In genomic region chr3:14791343-14791945, GRCh38 we compare ENCODE assay signal across 9 cellular contexts. TPM values are rescaled to one million over a fixed set of nuclear protein-coding genes. Genes with fewer than 3 reads are reported as not detected.
DNase-seq lines count a peak whose midpoint lies in the region; ATAC-seq and TF ChIP-seq lines count a peak whose summit lies in the region.
"Had no signal": no experiment of that assay in that cellular context is flagged by ENCODE, and none has a peak within 500 bp of the region (broad histone marks: within the 10 kb centered on the region; RNA-seq: fewer than 3 reads in every experiment).

No MANE protein-coding gene starts in this region.

- no peak overlapping the region for H3K4me3 ChIP-seq in foreskin fibroblast (ENCODE audit: low read depth in 1 of 2, low read length in 2 of 2)

- H3K27ac Mint-ChIP-seq in effector memory CD8-positive, alpha-beta T cell = no peak overlapping the region
- H3K27ac Mint-ChIP-seq: dendritic cell treated with granulocyte-macrophage colony-stimulating factor and Interleukin-4, amounts not matched to agents 40 ng/mL and 50 ng/mL, for 4 days had no signal

- H3K36me3 Mint-ChIP-seq in effector memory CD8-positive, alpha-beta T cell (ENCODE audit: insufficient read depth) = no peaks in the 10 kb centered on the region

- no peak overlapping the region for H3K4me3 Mint-ChIP-seq in effector memory CD8-positive, alpha-beta T cell
- H3K4me3 Mint-ChIP-seq: dendritic cell treated with granulocyte-macrophage colony-stimulating factor and Interleukin-4, amounts not matched to agents 40 ng/mL and 50 ng/mL, for 4 days had no signal

- no peak for ATAC-seq in effector memory CD8-positive, alpha-beta T cell (replicated peaks)

- TF ChIP-seq CTCF in foreskin fibroblast (IDR thresholded peaks at IDR 0.05; ENCODE audit: low read depth, low read length) = peak; percentile 59

- intact Hi-C loops in posterior vena cava (cut with DNase I) = loop anchor here (5.0 to 10.0 kb wide), 2 partner anchors 123 to 131 kb away; no protein-coding TSS in a partner anchor

- H3K4me1 Mint-ChIP-seq in effector memory CD8-positive, alpha-beta T cell (ENCODE audit: low read depth in 2 of 2) = no peaks in the 10 kb centered on the region

- H3K27me3 Mint-ChIP-seq in effector memory CD8-positive, alpha-beta T cell = peaks cover 41 to 81% of the 10 kb centered on the region in 2 donors

- DNase-seq in SHP77 (lab: John Stamatoyannopoulos, UW) (peak; percentile 4 to 50), SHP77 treated with DMSO at 0.1 percent for 48 hours (lab: John Stamatoyannopoulos, UW) (no peak), NCI-H774 (lab: John Stamatoyannopoulos, UW) (peak; percentile 12), activated T-cell treated with anti-CD3 and anti-CD28 coated beads for 4 hours (peak; percentile 7), foreskin fibroblast (peak in 1 of 2 donors; percentile 60), posterior vena cava (ENCODE audit: low spot score) (peak; percentile 87), DMS153 treated with DMSO at 0.1 percent for 48 hours (lab: John Stamatoyannopoulos, UW; ENCODE audit: unreplicated experiment) (no peak)
- no peak for DNase-seq in effector memory CD8-positive, alpha-beta T cell

- H3K9me3 Mint-ChIP-seq in effector memory CD8-positive, alpha-beta T cell = no peaks in the 10 kb centered on the region
- H3K9me3 Mint-ChIP-seq: dendritic cell treated with granulocyte-macrophage colony-stimulating factor and Interleukin-4, amounts not matched to agents 40 ng/mL and 50 ng/mL, for 4 days had no signal

RNA-seq across cellular contexts. Expression of gene FGD5, which starts 27.3 kb away (rescaled TPM):
- 10 to 100 TPM; 34.7 to 35.4 TPM for total RNA-seq in posterior vena cava

Comparison
In these comparisons a context has a peak if more than half of its experiments do, and no peak if none do; other contexts are left out.
1. DNase-seq: peak in SHP77 (2 of 2), NCI-H774 (single experiment), activated T-cell treated with anti-CD3 and anti-CD28 coated beads for 4 hours (single experiment) and posterior vena cava (single experiment); none in SHP77 treated with DMSO at 0.1 percent for 48 hours (single experiment), DMS153 treated with DMSO at 0.1 percent for 48 hours (single experiment) and effector memory CD8-positive, alpha-beta T cell (0 of 3).